In genomic region chr6:105429676-105430075, GRCh38 we compare ENCODE assay signal across 34 cellular contexts. TPM values are rescaled to one million over a fixed set of nuclear protein-coding genes. Genes with fewer than 3 reads are reported as not detected.
DNase-seq lines count a peak whose midpoint lies in the region; ATAC-seq, FAIRE-seq and TF ChIP-seq lines count a peak whose summit lies in the region.
"Had no signal": no experiment of that assay in that cellular context is flagged by ENCODE, and none has a peak within 500 bp of the region (broad histone marks: within the 10 kb centered on the region; RNA-seq: fewer than 3 reads in every experiment).

No MANE protein-coding gene starts in this region.

- H3K36me3 ChIP-seq in osteoblast (ENCODE audit: insufficient read depth, low read length) (no peaks in the 10 kb centered on the region), body of pancreas (replicated peaks in 1 of 2; ENCODE audit: insufficient read depth in 1 of 2, low read depth in 2 of 2) (no peaks in the 10 kb centered on the region)
- H3K36me3 ChIP-seq: breast epithelium, colonic mucosa, HAP-1, pancreas, SJSA1, suprapubic skin, upper lobe of right lung had no signal

- peak; percentile 90 for FAIRE-seq in endometrium (lab: Jason Lieb, UNC)
- FAIRE-seq: pancreas, small intestine had no signal

- no peaks in the 10 kb centered on the region for H3K79me2 ChIP-seq in osteoblast (ENCODE audit: insufficient read depth, low read length)

- H2AFZ ChIP-seq in osteoblast (ENCODE audit: low read length), result no peak overlapping the region

- H3K27ac ChIP-seq in osteoblast (ENCODE audit: low read depth, low read length) (peak overlapping the region; percentile 80), body of pancreas (no peak overlapping the region)
- H3K27ac ChIP-seq: colonic mucosa, pancreas, upper lobe of right lung, VCaP had no signal

- H3K27me3 ChIP-seq in osteoblast (ENCODE audit: insufficient read depth, low read length), result no peaks in the 10 kb centered on the region
- no peaks in the 10 kb centered on the region for H3K27me3 ChIP-seq in body of pancreas
- H3K27me3 ChIP-seq: breast epithelium, colonic mucosa, pancreas, SJSA1, suprapubic skin, upper lobe of right lung had no signal

- H4K20me1 ChIP-seq in osteoblast (ENCODE audit: insufficient read depth, low read length), result no peaks in the 10 kb centered on the region

- DNase-seq in AG20443 (ENCODE audit: low spot score), result peak; percentile 51
- peak; percentile 78 for DNase-seq in HFF-Myc (ENCODE audit: extremely low read depth, low read depth)
- no peak for DNase-seq in osteoblast (ENCODE audit: insufficient read length, low spot score, missing footprints)
- no peak for DNase-seq in NCI-H1694 treated with DMSO at 0.1 percent for 48 hours (lab: John Stamatoyannopoulos, UW)
- no peak for DNase-seq in ecto neural progenitor cell (ENCODE audit: low spot score)
- DNase-seq in body of pancreas, result no peak
- DNase-seq: activated CD4-positive, alpha-beta T cell treated with anti-CD3 and anti-CD28 coated beads for 36 hours; activated CD8-positive, alpha-beta memory T cell treated with anti-CD3 and anti-CD28 coated beads, Interleukin-2, amount 50 U/mL, for 48 hours; activated CD8-positive, alpha-beta T cell treated with anti-CD3 and anti-CD28 coated beads for 36 hours; AML-193; amygdala; CD4-positive, CD25-positive, alpha-beta regulatory T cell; colonic mucosa; DMS79 treated with DMSO at 0.1 percent for 48 hours; effector memory CD4-positive, alpha-beta T cell; glutamatergic neuron; NCI-H1048; NCI-H1694; NCI-H82; nephron progenitor cell; pancreas; RPMI8226; stimulated activated naive CD4-positive, alpha-beta T cell; T-helper 9 cell; upper lobe of right lung had no signal

- TF ChIP-seq POLR2A in body of pancreas (IDR thresholded peaks at IDR 0.05), result no peak

- TF ChIP-seq CTCF in HFF-Myc (IDR thresholded peaks at IDR 0.05; ENCODE audit: low read depth, low read length, missing control alignments) (no peak), osteoblast (IDR thresholded peaks at IDR 0.05; ENCODE audit: extremely low read depth, low read depth, low read length) (no peak), body of pancreas (IDR thresholded peaks at IDR 0.05) (no peak)

- no peak overlapping the region for H3K4me2 ChIP-seq in osteoblast (ENCODE audit: insufficient read depth, low read length)

- H3K4me3 ChIP-seq in HFF-Myc (replicated peaks; ENCODE audit: low read depth, low read length) (no peak overlapping the region), osteoblast (ENCODE audit: insufficient read depth, low read length) (no peak overlapping the region), body of pancreas (no peak overlapping the region)
- H3K4me3 ChIP-seq: breast epithelium, colonic mucosa, HAP-1, pancreas, SJSA1, suprapubic skin, upper lobe of right lung had no signal

- H3K4me1 ChIP-seq in osteoblast (ENCODE audit: insufficient read depth, low read length) (peaks cover 41% of the 10 kb centered on the region), body of pancreas (peaks cover 4% of the 10 kb centered on the region)
- H3K4me1 ChIP-seq: breast epithelium, colonic mucosa, pancreas, upper lobe of right lung had no signal

- WGBS in body of pancreas, 2 donors, result 57 to 62% methylated on average over 4 of the region's 4 CpGs

- no peaks in the 10 kb centered on the region for H3K9me3 ChIP-seq in osteoblast (ENCODE audit: low read depth, low read length)
- H3K9me3 ChIP-seq in body of pancreas, result no peaks in the 10 kb centered on the region
- H3K9me3 ChIP-seq: breast epithelium, colonic mucosa, HAP-1, pancreas, SJSA1, suprapubic skin, upper lobe of right lung had no signal

- ATAC-seq in HG03460 (IDR thresholded peaks at IDR 0.05; ENCODE audit: unreplicated experiment) (no peak), body of pancreas (no peak)
- ATAC-seq: activated CD4-positive, alpha-beta T cell treated with anti-CD3 and anti-CD28 coated beads for 36 hours; activated CD8-positive, alpha-beta T cell treated with anti-CD3 and anti-CD28 coated beads for 36 hours; left lobe of liver; pancreas; upper lobe of right lung had no signal

- intact Hi-C loops in body of pancreas (cut with DNase I), result no loop called here

RNA-seq across cellular contexts. Expression of gene PREP, which starts 26.8 kb away (rescaled TPM):
- total RNA-seq in osteoblast (15.0 and 17.7 TPM in 2 replicates), body of pancreas (10 to 100 TPM; 10.1 to 21.8 TPM)

Comparison
In these comparisons a context has a peak if more than half of its experiments do, and no peak if none do; other contexts are left out.
1. DNase-seq: peak in AG20443 (single experiment) and HFF-Myc (single experiment); none in osteoblast (single experiment), NCI-H1694 treated with DMSO at 0.1 percent for 48 hours (single experiment), ecto neural progenitor cell (single experiment) and body of pancreas (0 of 4).